Comparison of ENCODE assay signal across 1 cellular context in genomic region chr1:203028784-203029553, GRCh38.
TF ChIP-seq lines count a peak whose summit lies in the region.

No MANE protein-coding gene starts in this region.

TF ChIP-seq in GM12878, 131 proteins besides CTCF, POLR2A, EP300 and RAD21:
- TF ChIP-seq SPI1 (IDR thresholded peaks at IDR 0.05; ENCODE audit: borderline replicate concordance, insufficient read depth, low read depth, low read length), result no peak
- TF ChIP-seq MXI1 (IDR thresholded peaks at IDR 0.05; ENCODE audit: low read depth, low read length), result peak; percentile 37; the same call in 1 of the 2 replicates
- no peak for TF ChIP-seq E4F1 (IDR thresholded peaks at IDR 0.05; ENCODE audit: borderline replicate concordance, partially characterized antibody)
TF ChIP-seq in GM12878: peak in this region for 1.
